8 cellular contexts compared by ENCODE assay signal in genomic region chr9:137578518-137579258, GRCh38.
A peak's percentile ranks its signal among the peaks of the same experiment; 100 is the strongest.
DNase-seq lines count a peak whose midpoint lies in the region; ATAC-seq and TF ChIP-seq lines count a peak whose summit lies in the region.

TSS of gene DPH7 (minus strand) at chr9:137578925. CDS start at chr9:137578777, 148 bp downstream.

- ATAC-seq in GM18907 (IDR thresholded peaks at IDR 0.05; ENCODE audit: unreplicated experiment) (peak; percentile 80), HG03159 (IDR thresholded peaks at IDR 0.05; ENCODE audit: unreplicated experiment) (peak; percentile 92)

- DNase-seq in AG09309 (ENCODE audit: low read depth) (peak; percentile 45), NCI-H2227 treated with DMSO at 0.1 percent for 48 hours (lab: John Stamatoyannopoulos, UW) (peak; percentile 70), islet precursor cell (peak; percentile 96)
- DNase-seq in activated CD4-positive, CD25-positive, alpha-beta regulatory T cell (lab: John Stamatoyannopoulos, UW): peak; percentile 97 to 98 (median 98)
- DNase-seq in central memory CD4-positive, alpha-beta T cell: peak; percentile 89
- peak; percentile 91 to 97 (median 95) for DNase-seq in stimulated activated CD4-positive, alpha-beta T cell treated with anti-CD3 and anti-CD28 coated beads, Interleukin-12 subunit alpha, Interleukin-12 subunit beta, amount 100 ng/mL, for 48 hours (ENCODE audit: low read depth in 2 of 3, low spot score in 1 of 3)

- H3K4me3 ChIP-seq in AG09309 (ENCODE audit: control insufficient read depth, low read depth, low read length): peak within 1 kb of the TSS; percentile 65

- TF ChIP-seq CTCF in AG09309 (IDR thresholded peaks at IDR 0.05; ENCODE audit: control insufficient read depth, insufficient read depth, low read depth, low read length, missing control alignments): peak; percentile 85

Comparison
In these comparisons a context has a peak if more than half of its experiments do, and no peak if none do; other contexts are left out.
1. Peak in every context shown above with its lines: DNase-seq, ATAC-seq and H3K4me3 ChIP-seq.
2. DNase-seq: peak in every context shown above with its lines; median percentile 98 in activated CD4-positive, CD25-positive, alpha-beta regulatory T cell; 96 in islet precursor cell; 95 in stimulated activated CD4-positive, alpha-beta T cell treated with anti-CD3 and anti-CD28 coated beads, Interleukin-12 subunit alpha, Interleukin-12 subunit beta, amount 100 ng/mL, for 48 hours; 89 in central memory CD4-positive, alpha-beta T cell; 70 in NCI-H2227 treated with DMSO at 0.1 percent for 48 hours; 45 in AG09309.